ENCODE assay signal across 21 cellular contexts in genomic region chr3:197899833-197900478, GRCh38. TPM values are rescaled to one million over a fixed set of nuclear protein-coding genes. Genes with fewer than 3 reads are reported as not detected.
DNase-seq lines count a peak whose midpoint lies in the region; ATAC-seq, FAIRE-seq and TF ChIP-seq lines count a peak whose summit lies in the region.
"Had no signal": no experiment of that assay in that cellular context is flagged by ENCODE, and none has a peak within 500 bp of the region (broad histone marks: within the 10 kb centered on the region; RNA-seq: fewer than 3 reads in every experiment).

No MANE protein-coding gene starts in this region.

- H3K4me1 ChIP-seq in HepG2 (ENCODE audit: insufficient read depth, low read length) = no peaks in the 10 kb centered on the region
- no peaks in the 10 kb centered on the region for H3K4me1 ChIP-seq in right lobe of liver
- no peaks in the 10 kb centered on the region for H3K4me1 ChIP-seq in CD8-positive, alpha-beta memory T cell (ENCODE audit: insufficient read depth, low read length)
- H3K4me1 ChIP-seq in tibial artery = no peaks in the 10 kb centered on the region
- H3K4me1 ChIP-seq: BLaER1 treated with 17β-estradiol and CSF1 and Interleukin-3, amounts not matched to agents 10 nM and 100 nM had no signal

- H3K36me3 Mint-ChIP-seq in WTC11 (no peaks in the 10 kb centered on the region), osteocyte (ENCODE audit: unreplicated experiment) (peaks cover 6% of the 10 kb centered on the region)
- H3K36me3 Mint-ChIP-seq in CD8-positive, alpha-beta memory T cell = peaks cover 0 to 3% (median 1%) of the 10 kb centered on the region in 3 donors

- H3K4me1 Mint-ChIP-seq in WTC11 = peaks cover 11% of the 10 kb centered on the region
- H3K4me1 Mint-ChIP-seq in osteocyte (ENCODE audit: unreplicated experiment) = peaks cover 2% of the 10 kb centered on the region
- no peaks in the 10 kb centered on the region for H3K4me1 Mint-ChIP-seq in CD8-positive, alpha-beta memory T cell

- no peak for FAIRE-seq in HepG2 (lab: Jason Lieb, UNC)
- FAIRE-seq: A204.1, GM12892, GM18507 had no signal

- H3K9ac ChIP-seq in HepG2 (ENCODE audit: insufficient read depth, low read depth, low read length) = no peak overlapping the region
- H3K9ac ChIP-seq: BLaER1 treated with 17β-estradiol and CSF1 and Interleukin-3, amounts not matched to agents 10 nM and 100 nM had no signal

- H3K79me2 ChIP-seq in HepG2 (ENCODE audit: insufficient read depth, low read length) = no peaks in the 10 kb centered on the region

- no peak overlapping the region for H3K27ac ChIP-seq in HepG2 (ENCODE audit: extremely low read length, insufficient read depth, low read length)
- no peak overlapping the region for H3K27ac ChIP-seq in right lobe of liver
- no peak overlapping the region for H3K27ac ChIP-seq in CD8-positive, alpha-beta memory T cell (ENCODE audit: low read depth, low read length)
- no peak overlapping the region for H3K27ac ChIP-seq in tibial artery
- H3K27ac ChIP-seq: BLaER1 treated with 17β-estradiol and CSF1 and Interleukin-3, amounts not matched to agents 10 nM and 100 nM had no signal

- H3K27ac Mint-ChIP-seq in WTC11 (no peak overlapping the region), osteocyte (ENCODE audit: unreplicated experiment) (no peak overlapping the region)
- no peak overlapping the region for H3K27ac Mint-ChIP-seq in CD8-positive, alpha-beta memory T cell

- ATAC-seq in HepG2 = peak; percentile 52
- no peak for ATAC-seq in right lobe of liver
- peak; percentile 76 for ATAC-seq in WTC11
- ATAC-seq in SK-N-SH treated with all-trans-retinoic acid at 6 μM for 48 hours = no peak

- no peaks in the 10 kb centered on the region for H3K27me3 ChIP-seq in HepG2 (ENCODE audit: control insufficient read depth in 1 of 2, insufficient read depth in 2 of 2, low read length in 2 of 2)
- H3K27me3 ChIP-seq in right lobe of liver = no peaks in the 10 kb centered on the region
- no peaks in the 10 kb centered on the region for H3K27me3 ChIP-seq in CD8-positive, alpha-beta memory T cell (ENCODE audit: insufficient read depth, low read length, poor library complexity, severe bottlenecking)
- H3K27me3 ChIP-seq in tibial artery = no peaks in the 10 kb centered on the region
- H3K27me3 ChIP-seq: BLaER1 treated with 17β-estradiol and CSF1 and Interleukin-3, amounts not matched to agents 10 nM and 100 nM had no signal

- in situ Hi-C loops in HepG2 (cut with HindIII; ENCODE audit: extremely low pct_ligation_motif_present, low pct_unique_long_range_greater_than_20kb) = no loop called here

- H4K20me1 ChIP-seq in HepG2 (ENCODE audit: insufficient read depth, low read length) = no peaks in the 10 kb centered on the region
- H4K20me1 ChIP-seq: BLaER1 treated with 17β-estradiol and CSF1 and Interleukin-3, amounts not matched to agents 10 nM and 100 nM had no signal

- POLR2A ChIA-PET in HepG2 (lab: Yijun Ruan, JAX) = no interaction called here
- POLR2A ChIA-PET in WTC11 (lab: Charles Lee) = no interaction called here
- POLR2A ChIA-PET in CD8-positive, alpha-beta memory T cell (lab: Charles Lee) = no interaction called here

- H3K9me3 ChIP-seq in HepG2 (ENCODE audit: low read length) = no peaks in the 10 kb centered on the region
- H3K9me3 ChIP-seq in right lobe of liver = no peaks in the 10 kb centered on the region
- H3K9me3 ChIP-seq in CD8-positive, alpha-beta memory T cell (ENCODE audit: low read length) = no peaks in the 10 kb centered on the region
- H3K9me3 ChIP-seq in tibial artery = no peaks in the 10 kb centered on the region

- H3K27me3 Mint-ChIP-seq in WTC11 (ENCODE audit: low read depth) (no peaks in the 10 kb centered on the region), osteocyte (ENCODE audit: unreplicated experiment) (no peaks in the 10 kb centered on the region)
- H3K27me3 Mint-ChIP-seq in CD8-positive, alpha-beta memory T cell = peaks cover 0 to 1% of the 10 kb centered on the region in 2 donors

- H3K36me3 ChIP-seq in HepG2 (replicated peaks in 1 of 2; ENCODE audit: control insufficient read depth in 1 of 2, insufficient read depth in 2 of 2, low read length in 2 of 2) = no peaks in the 10 kb centered on the region
- no peaks in the 10 kb centered on the region for H3K36me3 ChIP-seq in right lobe of liver
- no peaks in the 10 kb centered on the region for H3K36me3 ChIP-seq in CD8-positive, alpha-beta memory T cell (ENCODE audit: insufficient read depth, low read length)
- no peaks in the 10 kb centered on the region for H3K36me3 ChIP-seq in tibial artery
- H3K36me3 ChIP-seq: BLaER1 treated with 17β-estradiol and CSF1 and Interleukin-3, amounts not matched to agents 10 nM and 100 nM had no signal

- TF ChIP-seq POLR2A in HepG2 (IDR thresholded peaks at IDR 0.05; ENCODE audit: insufficient read depth in 1 of 2, low read depth in 2 of 2, low read length in 2 of 2) (no peak), right lobe of liver (IDR thresholded peaks at IDR 0.05) (no peak)

- 78% methylated on average over 9 of the region's 20 CpGs for WGBS in HepG2 (ENCODE audit: low lambda C conversion rate)
- 61% methylated on average over 3 of the region's 20 CpGs for WGBS in right lobe of liver (ENCODE audit: insufficient coverage, low coverage, low lambda C conversion rate, missing lambda C conversion rate)

- no peak overlapping the region for H3K4me3 ChIP-seq in HepG2 (replicated peaks in 1 of 3; ENCODE audit: insufficient read depth in 1 of 3, low read depth in 2 of 3, low read length in 3 of 3)
- no peak overlapping the region for H3K4me3 ChIP-seq in right lobe of liver
- H3K4me3 ChIP-seq in CD8-positive, alpha-beta memory T cell (ENCODE audit: low read length) = no peak overlapping the region
- no peak overlapping the region for H3K4me3 ChIP-seq in tibial artery
- H3K4me3 ChIP-seq: BLaER1 treated with 17β-estradiol and CSF1 and Interleukin-3, amounts not matched to agents 10 nM and 100 nM had no signal

- no peak for DNase-seq in HepG2 (ENCODE audit: low spot score)
- DNase-seq in right lobe of liver = no peak
- peak; percentile 21 for DNase-seq in WTC11 (ENCODE audit: low spot score)
- peak in 40 of 42 donors; percentile 27 to 85 (median 64) for DNase-seq in head of caudate nucleus
- peak; percentile 83 for DNase-seq in osteocyte (ENCODE audit: extremely low spot score, unreplicated experiment)
- no peak for DNase-seq in CD8-positive, alpha-beta memory T cell
- no peak for DNase-seq in tibial artery
- DNase-seq: DMS79, H7, Karpas-422, NCI-H1436, NCI-H2029 treated with DMSO at 0.1 percent for 48 hours, NCI-H510A, NCI-H774, OCI-M1, SHP77 treated with DMSO at 0.1 percent for 48 hours had no signal

- TF ChIP-seq EP300 in HepG2 (IDR thresholded peaks at IDR 0.05; ENCODE audit: low read depth in 2 of 2, low read length in 2 of 2) (no peak), HepG2 (CRISPR knock-in tag; IDR thresholded peaks at IDR 0.05; ENCODE audit: borderline replicate concordance) (no peak)

- no peak for TF ChIP-seq CTCF in HepG2 (CRISPR knock-in tag; IDR thresholded peaks at IDR 0.05)
- no peak for TF ChIP-seq CTCF in right lobe of liver (IDR thresholded peaks at IDR 0.05)
- no peak for TF ChIP-seq CTCF in WTC11 (IDR thresholded peaks at IDR 0.05)
- TF ChIP-seq CTCF in osteocyte (IDR thresholded peaks at IDR 0.05) = no peak
- TF ChIP-seq CTCF in tibial artery (IDR thresholded peaks at IDR 0.05) = no peak

- BruUV-seq in HepG2 (replicated peaks; lab: Mats Ljungman, UMichigan) = no TSS peak

- CTCF ChIA-PET in HepG2 (lab: Yijun Ruan, JAX; ENCODE audit: low intra/inter-chr PET ratio, low total read pairs) (no interaction called here), WTC11 (lab: Charles Lee) (interaction anchor here (0.6 to 1.2 kb wide), 2 partner anchors 157 to 181 kb away, joined by 3 to 4 read pairs; no protein-coding TSS in a partner anchor)
- CTCF ChIA-PET in CD8-positive, alpha-beta memory T cell (lab: Charles Lee) = no interaction called here

- peaks cover 16% of the 10 kb centered on the region for H3K9me3 Mint-ChIP-seq in WTC11
- peaks cover 10% of the 10 kb centered on the region for H3K9me3 Mint-ChIP-seq in osteocyte (ENCODE audit: unreplicated experiment)
- H3K9me3 Mint-ChIP-seq in CD8-positive, alpha-beta memory T cell = no peaks in the 10 kb centered on the region

- intact Hi-C loops in HepG2 (cut with micrococcal nuclease; ENCODE audit: unreplicated experiment) (loop anchor here (10.0 kb wide), 1 partner anchor 175 kb away; no protein-coding TSS in a partner anchor), right lobe of liver (cut with DNase I) (no loop called here), head of caudate nucleus (cut with DNase I) (no loop called here), tibial artery (cut with DNase I; ENCODE audit: low total_unique reads) (no loop called here)

- no peak overlapping the region for H3K4me2 ChIP-seq in HepG2 (ENCODE audit: low read depth, low read length)
- H3K4me2 ChIP-seq: BLaER1 treated with 17β-estradiol and CSF1 and Interleukin-3, amounts not matched to agents 10 nM and 100 nM had no signal

- H3K4me3 Mint-ChIP-seq in WTC11 = no peak overlapping the region
- no peak overlapping the region for H3K4me3 Mint-ChIP-seq in osteocyte (ENCODE audit: unreplicated experiment)
- no peak overlapping the region for H3K4me3 Mint-ChIP-seq in CD8-positive, alpha-beta memory T cell

- TF ChIP-seq RAD21 in HepG2 (CRISPR knock-in tag; IDR thresholded peaks at IDR 0.05) = no peak

- H2AFZ ChIP-seq in HepG2 (ENCODE audit: low read length) = no peak overlapping the region

RNA-seq across cellular contexts. Expression of gene RPL35A, which starts 50.0 kb away (rescaled TPM):
- 1,582 and 1,828 TPM in 2 replicates for total RNA-seq in HepG2 (2016; rRNA removed; fragmentation: Illumina TruSeq; extraction: Trizol)
- 1,696 and 1,837 TPM in 2 replicates for total RNA-seq in HepG2 (2016; cell fraction: cytosol; rRNA removed; fragmentation: Illumina TruSeq; extraction: Trizol; ENCODE audit: low read depth)
- total RNA-seq in HepG2 (2016; cell fraction: insoluble cytoplasmic fraction; rRNA removed; fragmentation: Illumina TruSeq; extraction: Trizol) = 1,614 and 1,854 TPM in 2 replicates
- total RNA-seq in HepG2 (2016; cell fraction: membrane; rRNA removed; fragmentation: Illumina TruSeq; extraction: Trizol) = 2,885 and 2,896 TPM in 2 replicates
- total RNA-seq in HepG2 (2016; cell fraction: nucleus; rRNA removed; fragmentation: Illumina TruSeq; extraction: Trizol) = 536 and 570 TPM in 2 replicates
- 821 and 1,001 TPM in 2 replicates for polyA plus RNA-seq in HepG2 (2011; rRNA removed)
- 439 and 690 TPM in 2 replicates for polyA plus RNA-seq in HepG2 (2011; cell fraction: cytosol; rRNA removed)
- polyA plus RNA-seq in HepG2 (2011; cell fraction: nucleus; rRNA removed) = 155 and 199 TPM in 2 replicates
- 2,415 and 2,431 TPM in 2 replicates for polyA plus RNA-seq in HepG2 (2012)
- 1,871 and 1,975 TPM in 2 replicates for polyA plus RNA-seq in HepG2 (2016; cell fraction: cytosol; fragmentation: Illumina TruSeq; extraction: Trizol; ENCODE audit: low read depth)
- 1,486 and 1,548 TPM in 2 replicates for polyA plus RNA-seq in HepG2 (2016; cell fraction: insoluble cytoplasmic fraction; fragmentation: Illumina TruSeq; extraction: Trizol; ENCODE audit: low read depth)
- 2,231 and 2,379 TPM in 2 replicates for polyA plus RNA-seq in HepG2 (2016; cell fraction: membrane; fragmentation: Illumina TruSeq; extraction: Trizol; ENCODE audit: low read depth)
- polyA plus RNA-seq in HepG2 (2016; cell fraction: nucleus; fragmentation: Illumina TruSeq; extraction: Trizol; ENCODE audit: insufficient read depth, low read depth) = 898 and 917 TPM in 2 replicates
- 39.0 and 111 TPM in 2 replicates for polyA minus RNA-seq in HepG2 (2011; rRNA and poly(A)+ RNA removed; ENCODE audit: low replicate concordance)
- 190 and 222 TPM in 2 replicates for polyA minus RNA-seq in HepG2 (2011; cell fraction: cytosol; rRNA and poly(A)+ RNA removed)
- polyA minus RNA-seq in HepG2 (2011; cell fraction: nucleus; rRNA and poly(A)+ RNA removed) = 95.4 and 108 TPM in 2 replicates
- total RNA-seq in right lobe of liver = 100 to 1,000 TPM; 234 to 275 (median 255) TPM
- 1,384 to 1,463 TPM (median 1,429 TPM) in 3 replicates for total RNA-seq in WTC11 (2021)
- 843 and 861 TPM in 2 replicates for total RNA-seq in osteocyte
- total RNA-seq in CD8-positive, alpha-beta memory T cell = 1,000 to 10,000 TPM; 1,301 to 1,320 TPM
- polyA plus RNA-seq in CD8-positive, alpha-beta memory T cell = 1,628 TPM

Comparison
In these comparisons a context has a peak if more than half of its experiments do, and no peak if none do; other contexts are left out.
1. ATAC-seq: peak in HepG2 (single experiment) and WTC11 (single experiment); none in right lobe of liver (0 of 4) and SK-N-SH treated with all-trans-retinoic acid at 6 μM for 48 hours (single experiment).
2. DNase-seq: peak in WTC11 (single experiment), head of caudate nucleus (40 of 42) and osteocyte (single experiment); none in HepG2 (single experiment), right lobe of liver (0 of 3), CD8-positive, alpha-beta memory T cell (0 of 5) and tibial artery (0 of 2).
3. Of the 50 proteins assayed by ChIP-seq in both HepG2 and WTC11: peak only in HepG2: none; only in WTC11: E2F5; in both: none; in neither: 49.